ENCODE assay signal across 8 cellular contexts in genomic region chr16:11621920-11622651, GRCh38. TPM values are rescaled to one million over a fixed set of nuclear protein-coding genes. Genes with fewer than 3 reads are reported as not detected.
A peak's percentile ranks its signal among the peaks of the same experiment; 100 is the strongest.
DNase-seq lines count a peak whose midpoint lies in the region; ATAC-seq and TF ChIP-seq lines count a peak whose summit lies in the region.

No MANE protein-coding gene starts in this region.

- H3K36me3 ChIP-seq in heart right ventricle: no peaks in the 10 kb centered on the region

- peak overlapping the region; percentile 77 to 83 for H3K4me3 Mint-ChIP-seq in stimulated activated naive CD8-positive, alpha-beta T cell treated with anti-CD3 and anti-CD28 coated beads, Interleukin-15, amount 100 ng/mL, for 72 hours

- peak overlapping the region in 7 of 10 donors; percentile 7 to 30 (median 22) for H3K4me3 ChIP-seq in heart right ventricle

- no peaks in the 10 kb centered on the region for H3K27me3 Mint-ChIP-seq in stimulated activated naive CD8-positive, alpha-beta T cell treated with anti-CD3 and anti-CD28 coated beads, Interleukin-15, amount 100 ng/mL, for 72 hours

- DNase-seq in NCI-H2107 treated with DMSO at 0.1 percent for 48 hours (lab: John Stamatoyannopoulos, UW; ENCODE audit: unreplicated experiment) (peak; percentile 40), NCI-H2107 (lab: John Stamatoyannopoulos, UW) (no peak), heart right ventricle (peak in 1 of 2 donors; percentile 33), NCI-H2227 treated with DMSO at 0.1 percent for 48 hours (lab: John Stamatoyannopoulos, UW) (no peak), NCI-H446 treated with DMSO at 0.1 percent for 48 hours (lab: John Stamatoyannopoulos, UW) (no peak)
- DNase-seq in activated CD8-positive, alpha-beta memory T cell treated with anti-CD3 and anti-CD28 coated beads, Interleukin-2, amount 50 U/mL, for 48 hours: peak; percentile 73
- peak; percentile 26 to 33 for DNase-seq in stimulated activated naive CD8-positive, alpha-beta T cell treated with anti-CD3 and anti-CD28 coated beads, Interleukin-15, amount 100 ng/mL, for 72 hours

- H3K27ac ChIP-seq in heart right ventricle: peak overlapping the region in 6 of 10 donors; percentile 0 to 87 (median 52)

- peaks cover 80% of the 10 kb centered on the region for H3K4me1 Mint-ChIP-seq in stimulated activated naive CD8-positive, alpha-beta T cell treated with anti-CD3 and anti-CD28 coated beads, Interleukin-15, amount 100 ng/mL, for 72 hours

- peaks cover 0 to 5% (median 0%) of the 10 kb centered on the region in 11 donors for H3K9me3 ChIP-seq in heart right ventricle

- no peak for TF ChIP-seq CTCF in heart right ventricle (IDR thresholded peaks at IDR 0.05)

- WGBS in heart right ventricle, 2 donors: 25 to 34% methylated on average over 19 of the region's 19 CpGs

- intact Hi-C loops in heart right ventricle (cut with DNase I): no loop called here

- peak overlapping the region; percentile 70 to 86 for H3K27ac Mint-ChIP-seq in stimulated activated naive CD8-positive, alpha-beta T cell treated with anti-CD3 and anti-CD28 coated beads, Interleukin-15, amount 100 ng/mL, for 72 hours

- H3K4me1 ChIP-seq in heart right ventricle: peaks cover 0 to 75% (median 6%) of the 10 kb centered on the region in 9 donors

- no peaks in the 10 kb centered on the region for H3K27me3 ChIP-seq in heart right ventricle

- ATAC-seq in heart right ventricle (peak in 7 of 8 donors; percentile 48 to 68 (median 61)), HG03280 (IDR thresholded peaks at IDR 0.05; ENCODE audit: unreplicated experiment) (no peak)
- ATAC-seq in stimulated activated naive CD8-positive, alpha-beta T cell treated with anti-CD3 and anti-CD28 coated beads, Interleukin-15, amount 100 ng/mL, for 72 hours: peak; percentile 78

- H3K9me3 Mint-ChIP-seq in stimulated activated naive CD8-positive, alpha-beta T cell treated with anti-CD3 and anti-CD28 coated beads, Interleukin-15, amount 100 ng/mL, for 72 hours: peaks cover 5 to 8% of the 10 kb centered on the region in 2 donors

RNA-seq across cellular contexts. Expression of gene LITAF, which starts 35.4 kb away (rescaled TPM):
- total RNA-seq in heart right ventricle: 10 to 100 TPM; 29.5 to 96.9 (median 41.6) TPM
- polyA plus RNA-seq in heart right ventricle: 10 to 100 TPM; 13.3 to 19.2 TPM

RNA-seq across cellular contexts. Expression of gene SNN, which starts 46.2 kb away (rescaled TPM):
- 10 to 100 TPM; 25.5 to 61.4 (median 37.6) TPM for total RNA-seq in heart right ventricle
- polyA plus RNA-seq in heart right ventricle: 10 to 100 TPM; 10.1 to 21.2 TPM

Comparison
In these comparisons a context has a peak if more than half of its experiments do, and no peak if none do; other contexts are left out.
1. DNase-seq: peak in NCI-H2107 treated with DMSO at 0.1 percent for 48 hours (single experiment), activated CD8-positive, alpha-beta memory T cell treated with anti-CD3 and anti-CD28 coated beads, Interleukin-2, amount 50 U/mL, for 48 hours (single experiment) and stimulated activated naive CD8-positive, alpha-beta T cell treated with anti-CD3 and anti-CD28 coated beads, Interleukin-15, amount 100 ng/mL, for 72 hours (2 of 2); none in NCI-H2107 (single experiment), NCI-H2227 treated with DMSO at 0.1 percent for 48 hours (single experiment) and NCI-H446 treated with DMSO at 0.1 percent for 48 hours (single experiment).